Comparison of ENCODE assay signal across 8 cellular contexts in the genomic region with DNA sequence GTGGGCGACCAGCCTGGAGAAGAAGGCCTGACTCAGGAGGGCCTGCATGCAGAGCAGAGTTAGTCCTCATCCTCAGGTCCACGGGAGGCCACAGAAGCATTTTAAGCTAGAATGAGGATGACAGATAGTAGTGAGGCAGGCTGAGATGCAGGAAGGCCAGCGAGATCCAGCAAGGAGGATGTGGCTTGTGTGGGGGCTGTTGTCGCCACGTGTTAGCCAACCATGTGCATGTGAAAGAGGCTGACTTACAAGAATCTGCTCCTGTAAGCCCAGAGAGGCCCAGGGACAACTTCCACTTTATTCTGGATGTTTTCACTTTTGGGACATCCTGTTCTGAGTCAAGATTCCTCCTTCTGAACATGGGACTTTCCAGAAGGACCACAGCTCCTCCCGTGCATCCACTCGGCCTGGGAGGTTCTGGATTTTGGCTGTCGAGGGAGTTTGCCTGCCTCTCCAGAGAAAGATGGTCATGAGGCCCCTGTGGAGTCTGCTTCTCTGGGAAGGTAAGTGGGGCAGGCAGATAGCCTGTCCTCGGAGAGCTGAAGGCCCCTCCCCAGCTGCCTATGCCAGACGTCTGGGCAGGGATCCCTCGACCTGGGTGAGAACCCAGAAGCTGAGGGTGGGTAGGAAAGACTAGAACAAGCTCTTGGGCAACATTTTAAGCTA. TPM values are rescaled to one million over a fixed set of nuclear protein-coding genes. Genes with fewer than 3 reads are reported as not detected.
DNase-seq lines count a peak whose midpoint lies in the region; ATAC-seq, FAIRE-seq and TF ChIP-seq lines count a peak whose summit lies in the region.

A gene (plus strand): TSS at position 438 of the 666 bp plus-strand sequence. CDS start 26 bp downstream, at position 464.

- no peak within 1 kb of the TSS for H3K4me2 ChIP-seq in astrocyte (ENCODE audit: low read length)

- DNase-seq in GM10266 (ENCODE audit: extremely low spot score) (peak; percentile 32), RPMI7951 (ENCODE audit: low read depth) (peak; percentile 71), astrocyte (ENCODE audit: low read depth) (no peak), NCI-H748 treated with DMSO at 0.1 percent for 48 hours (lab: John Stamatoyannopoulos, UW) (no peak), ACHN (no peak)

- no peaks in the 10 kb centered on the region for H3K36me3 Mint-ChIP-seq in astrocyte (ENCODE audit: low read depth, unreplicated experiment)

- peaks cover 3% of the 10 kb centered on the region for H3K4me1 ChIP-seq in astrocyte (ENCODE audit: insufficient read depth, low read length)

- H3K4me3 Mint-ChIP-seq in astrocyte (ENCODE audit: unreplicated experiment): peak within 1 kb of the TSS; percentile 51

- peak within 1 kb of the TSS; percentile 22 for H3K27ac Mint-ChIP-seq in astrocyte (ENCODE audit: unreplicated experiment)

- TF ChIP-seq CTCF in GM10266 (IDR thresholded peaks at IDR 0.05; ENCODE audit: control insufficient read depth, insufficient read depth, low read depth, missing control alignments): no peak
- TF ChIP-seq CTCF in astrocyte (IDR thresholded peaks at IDR 0.05; ENCODE audit: insufficient read depth, low read depth, low read length): no peak

- no peaks in the 10 kb centered on the region for H3K79me2 ChIP-seq in astrocyte (ENCODE audit: insufficient read depth, low read length)

- H3K27me3 Mint-ChIP-seq in astrocyte (ENCODE audit: low read depth, unreplicated experiment): peaks cover 21% of the 10 kb centered on the region

- no peak for FAIRE-seq in astrocyte (lab: Jason Lieb, UNC)

- in situ Hi-C loops in ACHN (cut with HindIII; ENCODE audit: low pct_ligation_motif_present, low pct_unique_long_range_greater_than_20kb, low sequenced_read_pairs): no loop called here

- no peaks in the 10 kb centered on the region for H3K36me3 ChIP-seq in astrocyte (ENCODE audit: insufficient read depth, low read length)

- peak within 1 kb of the TSS; percentile 14 for H2AFZ ChIP-seq in astrocyte (ENCODE audit: low read depth, low read length)

- no peak for ATAC-seq in HG03469 (IDR thresholded peaks at IDR 0.05; ENCODE audit: unreplicated experiment)
- no peak for ATAC-seq in HG02938 (IDR thresholded peaks at IDR 0.05; ENCODE audit: unreplicated experiment)

- no peak within 1 kb of the TSS for H3K27ac ChIP-seq in astrocyte (ENCODE audit: low read depth, low read length)
- H3K27ac ChIP-seq in skin epidermis: peak within 1 kb of the TSS in 17 of 21 experiments; percentile 34 to 88 (median 71)

- H3K9ac ChIP-seq in astrocyte (ENCODE audit: low read length): no peak within 1 kb of the TSS

- peaks cover 49% of the 10 kb centered on the region for H3K4me1 Mint-ChIP-seq in astrocyte (ENCODE audit: low read depth, unreplicated experiment)

- no peaks in the 10 kb centered on the region for H3K9me3 Mint-ChIP-seq in astrocyte (ENCODE audit: unreplicated experiment)

- H3K4me3 ChIP-seq in astrocyte (ENCODE audit: insufficient read depth, low read depth, low read length) (no peak within 1 kb of the TSS), skin epidermis (peak within 1 kb of the TSS in 5 of 7 experiments; percentile 4 to 21 (median 14))

- H3K9me3 ChIP-seq in astrocyte (ENCODE audit: insufficient read depth, low read depth, low read length): no peaks in the 10 kb centered on the region

- no peaks in the 10 kb centered on the region for H4K20me1 ChIP-seq in astrocyte (ENCODE audit: insufficient read depth, low read length)

- H3K27me3 ChIP-seq in astrocyte (ENCODE audit: insufficient read depth, low read length): peaks cover 9% of the 10 kb centered on the region

RNA-seq across cellular contexts. Expression of the gene that starts here (rescaled TPM):
- 1.5 and 2.6 TPM in 2 replicates for total RNA-seq in RPMI7951 (2014; rRNA removed; shearing (Covaris generic))
- total RNA-seq in astrocyte: 1.7 and 3.6 TPM in 2 replicates

Comparison
In these comparisons a context has a peak if more than half of its experiments do, and no peak if none do; other contexts are left out.
1. DNase-seq: peak in GM10266 (single experiment) and RPMI7951 (single experiment); none in astrocyte (single experiment), NCI-H748 treated with DMSO at 0.1 percent for 48 hours (single experiment) and ACHN (single experiment).